In genomic region chr7:44311561-44312495, GRCh38 we compare ENCODE assay signal across 1 cellular context.
TF ChIP-seq lines count a peak whose summit lies in the region.

No MANE protein-coding gene starts in this region.

TF ChIP-seq in SK-N-SH treated with all-trans-retinoic acid at 6 μM for 48 hours, 23 proteins besides CTCF, POLR2A, EP300 and RAD21 (continued from another document):
- no peak for TF ChIP-seq ZNF565 (CRISPR knock-in tag; conservative IDR thresholded peaks at IDR 0.05; ENCODE audit: low read depth)
- TF ChIP-seq CSDC2 (CRISPR knock-in tag; IDR thresholded peaks at IDR 0.05), result no peak
- TF ChIP-seq POU6F1 (CRISPR knock-in tag; IDR thresholded peaks at IDR 0.05; ENCODE audit: borderline replicate concordance, low read depth), result no peak
- TF ChIP-seq PPARA (CRISPR knock-in tag; IDR thresholded peaks at IDR 0.05; ENCODE audit: borderline replicate concordance), result no peak
- TF ChIP-seq BACH2 (CRISPR knock-in tag; IDR thresholded peaks at IDR 0.05; ENCODE audit: borderline replicate concordance), result no peak
- no peak for TF ChIP-seq RARB (CRISPR knock-in tag; IDR thresholded peaks at IDR 0.05)
- no peak for TF ChIP-seq ARNTL (CRISPR knock-in tag; IDR thresholded peaks at IDR 0.05; ENCODE audit: borderline replicate concordance, low read depth)
- TF ChIP-seq, protein P1, sequence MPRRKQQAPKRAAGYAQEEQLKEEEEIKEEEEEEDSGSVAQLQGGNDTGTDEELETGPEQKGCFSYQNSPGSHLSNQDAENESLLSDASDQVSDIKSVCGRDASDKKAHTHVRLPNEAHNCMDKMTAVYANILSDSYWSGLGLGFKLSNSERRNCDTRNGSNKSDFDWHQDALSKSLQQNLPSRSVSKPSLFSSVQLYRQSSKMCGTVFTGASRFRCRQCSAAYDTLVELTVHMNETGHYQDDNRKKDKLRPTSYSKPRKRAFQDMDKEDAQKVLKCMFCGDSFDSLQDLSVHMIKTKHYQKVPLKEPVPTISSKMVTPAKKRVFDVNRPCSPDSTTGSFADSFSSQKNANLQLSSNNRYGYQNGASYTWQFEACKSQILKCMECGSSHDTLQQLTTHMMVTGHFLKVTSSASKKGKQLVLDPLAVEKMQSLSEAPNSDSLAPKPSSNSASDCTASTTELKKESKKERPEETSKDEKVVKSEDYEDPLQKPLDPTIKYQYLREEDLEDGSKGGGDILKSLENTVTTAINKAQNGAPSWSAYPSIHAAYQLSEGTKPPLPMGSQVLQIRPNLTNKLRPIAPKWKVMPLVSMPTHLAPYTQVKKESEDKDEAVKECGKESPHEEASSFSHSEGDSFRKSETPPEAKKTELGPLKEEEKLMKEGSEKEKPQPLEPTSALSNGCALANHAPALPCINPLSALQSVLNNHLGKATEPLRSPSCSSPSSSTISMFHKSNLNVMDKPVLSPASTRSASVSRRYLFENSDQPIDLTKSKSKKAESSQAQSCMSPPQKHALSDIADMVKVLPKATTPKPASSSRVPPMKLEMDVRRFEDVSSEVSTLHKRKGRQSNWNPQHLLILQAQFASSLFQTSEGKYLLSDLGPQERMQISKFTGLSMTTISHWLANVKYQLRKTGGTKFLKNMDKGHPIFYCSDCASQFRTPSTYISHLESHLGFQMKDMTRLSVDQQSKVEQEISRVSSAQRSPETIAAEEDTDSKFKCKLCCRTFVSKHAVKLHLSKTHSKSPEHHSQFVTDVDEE (CRISPR knock-in tag; IDR thresholded peaks at IDR 0.05), result no peak
- no peak for TF ChIP-seq ZNF70 (CRISPR knock-in tag; IDR thresholded peaks at IDR 0.05)
TF ChIP-seq in SK-N-SH treated with all-trans-retinoic acid at 6 μM for 48 hours: peak in this region for 0.
